Comparison of ENCODE assay signal across 16 cellular contexts in genomic region chr3:130772124-130772523, GRCh38.
"Had no signal": no experiment of that assay in that cellular context is flagged by ENCODE, and none has a peak within 500 bp of the region (broad histone marks: within the 10 kb centered on the region; RNA-seq: fewer than 3 reads in every experiment).

No MANE protein-coding gene starts in this region.

- DNase-seq: activated CD4-positive, alpha-beta T cell treated with anti-CD3 and anti-CD28 coated beads, Interleukin-2, amount 50 U/mL, for 4 hours; activated naive CD4-positive, alpha-beta T cell treated with Interleukin-2 at 50 U/mL for 16 hours; activated T-cell treated with anti-CD3 and anti-CD28 coated beads for 4 hours; anterior cingulate cortex; brain microvascular endothelial cell; cortex of kidney; effector CD8-positive, alpha-beta T cell; foreskin fibroblast; mesenchymal stem cell; natural killer cell; retina; stimulated activated CD4-positive, alpha-beta T cell treated with anti-CD3 and anti-CD28 coated beads, Interleukin-12 subunit alpha, Interleukin-12 subunit beta, amount 100 ng/mL, for 4 hours had no signal

- H3K36me3 ChIP-seq: brain microvascular endothelial cell, neutrophil had no signal

- H3K4me1 ChIP-seq: parathyroid adenoma had no signal

- H3K27me3 ChIP-seq: brain microvascular endothelial cell, neutrophil had no signal

- H3K27ac ChIP-seq: brain microvascular endothelial cell, neutrophil, parathyroid adenoma had no signal

- H3K9me3 ChIP-seq: neutrophil had no signal

- ATAC-seq: activated CD4-positive, CD25-positive, alpha-beta regulatory T cell treated with anti-CD3 and anti-CD28 coated beads, Interleukin-2, amount 50 U/mL, for 24 hours; natural killer cell; stimulated activated effector memory CD8-positive, alpha-beta T cell treated with anti-CD3 and anti-CD28 coated beads, Interleukin-12 subunit alpha, Interleukin-12 subunit beta, amount 100 ng/mL, for 72 hours had no signal
